ENCODE assay signal across 1 cellular context in the genomic region with DNA sequence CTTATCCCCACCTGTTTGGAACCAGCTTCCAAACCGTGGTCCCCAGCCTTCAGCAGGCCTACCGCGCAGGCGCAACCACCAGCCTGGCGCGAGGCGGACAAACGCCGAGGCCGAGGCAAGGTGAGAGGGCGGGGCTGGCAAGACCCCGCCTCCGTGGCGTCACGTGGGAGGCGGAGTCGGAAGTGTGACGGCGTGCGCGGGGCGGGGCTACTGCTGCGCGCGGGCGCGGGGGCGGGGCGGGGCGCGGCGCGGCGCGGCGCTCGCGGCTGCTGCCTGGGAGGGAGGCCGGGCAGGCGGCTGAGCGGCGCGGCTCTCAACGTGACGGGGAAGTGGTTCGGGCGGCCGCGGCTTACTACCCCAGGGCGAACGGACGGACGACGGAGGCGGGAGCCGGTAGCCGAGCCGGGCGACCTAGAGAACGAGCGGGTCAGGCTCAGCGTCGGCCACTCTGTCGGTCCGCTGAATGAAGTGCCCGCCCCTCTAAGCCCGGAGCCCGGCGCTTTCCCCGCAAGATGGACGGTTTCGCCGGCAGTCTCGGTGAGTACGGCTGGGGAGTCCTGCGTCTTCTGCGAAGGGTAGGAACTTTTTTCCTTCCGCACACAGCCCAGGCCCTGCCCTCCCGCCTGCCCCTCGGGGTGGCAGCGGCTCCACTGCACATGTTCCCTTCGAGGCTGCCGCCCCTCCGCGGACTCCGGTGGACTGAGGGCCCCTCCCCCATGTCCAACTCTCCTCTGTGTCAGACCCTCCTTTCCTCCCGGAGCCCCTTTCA.
TF ChIP-seq lines count a peak whose summit lies in the region.

A gene with protein sequence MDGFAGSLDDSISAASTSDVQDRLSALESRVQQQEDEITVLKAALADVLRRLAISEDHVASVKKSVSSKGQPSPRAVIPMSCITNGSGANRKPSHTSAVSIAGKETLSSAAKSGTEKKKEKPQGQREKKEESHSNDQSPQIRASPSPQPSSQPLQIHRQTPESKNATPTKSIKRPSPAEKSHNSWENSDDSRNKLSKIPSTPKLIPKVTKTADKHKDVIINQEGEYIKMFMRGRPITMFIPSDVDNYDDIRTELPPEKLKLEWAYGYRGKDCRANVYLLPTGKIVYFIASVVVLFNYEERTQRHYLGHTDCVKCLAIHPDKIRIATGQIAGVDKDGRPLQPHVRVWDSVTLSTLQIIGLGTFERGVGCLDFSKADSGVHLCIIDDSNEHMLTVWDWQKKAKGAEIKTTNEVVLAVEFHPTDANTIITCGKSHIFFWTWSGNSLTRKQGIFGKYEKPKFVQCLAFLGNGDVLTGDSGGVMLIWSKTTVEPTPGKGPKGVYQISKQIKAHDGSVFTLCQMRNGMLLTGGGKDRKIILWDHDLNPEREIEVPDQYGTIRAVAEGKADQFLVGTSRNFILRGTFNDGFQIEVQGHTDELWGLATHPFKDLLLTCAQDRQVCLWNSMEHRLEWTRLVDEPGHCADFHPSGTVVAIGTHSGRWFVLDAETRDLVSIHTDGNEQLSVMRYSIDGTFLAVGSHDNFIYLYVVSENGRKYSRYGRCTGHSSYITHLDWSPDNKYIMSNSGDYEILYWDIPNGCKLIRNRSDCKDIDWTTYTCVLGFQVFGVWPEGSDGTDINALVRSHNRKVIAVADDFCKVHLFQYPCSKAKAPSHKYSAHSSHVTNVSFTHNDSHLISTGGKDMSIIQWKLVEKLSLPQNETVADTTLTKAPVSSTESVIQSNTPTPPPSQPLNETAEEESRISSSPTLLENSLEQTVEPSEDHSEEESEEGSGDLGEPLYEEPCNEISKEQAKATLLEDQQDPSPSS (plus strand): TSS at position 254 of the 769 bp plus-strand sequence. CDS start 259 bp downstream, at position 513.

TF ChIP-seq in K562, 482 proteins besides CTCF, POLR2A, EP300 and RAD21 (continued from another document and continues in another):
- TF ChIP-seq HNRNPLL (IDR thresholded peaks at IDR 0.05; ENCODE audit: low read depth, low read length, poor library complexity, severe bottlenecking) (peak; percentile 65), POLR2B (IDR thresholded peaks at IDR 0.05; ENCODE audit: low read depth, partially characterized antibody) (peak; percentile 51), ZBTB2 (IDR thresholded peaks at IDR 0.05) (peak; percentile 83; the same call in 1 of the 2 replicates), PCBP1 (IDR thresholded peaks at IDR 0.05; ENCODE audit: low read depth, low read length, poor library complexity, severe bottlenecking) (peak; percentile 23), ESRRA (IDR thresholded peaks at IDR 0.05; ENCODE audit: borderline replicate concordance, low read depth) (peak; percentile 73; the same call in 1 of the 2 replicates), ZNF785 (CRISPR knock-in tag; IDR thresholded peaks at IDR 0.05) (no peak), HDAC1 (IDR thresholded peaks at IDR 0.05) (peak in 1 of 2 experiments; percentile 80; a peak in 2 of 4 replicates), CBX5 (IDR thresholded peaks at IDR 0.05; ENCODE audit: borderline replicate concordance, low read depth) (no peak), POLR2G (IDR thresholded peaks at IDR 0.05; ENCODE audit: low read depth, low read length) (peak; percentile 90), OTX1 (CRISPR knock-in tag; IDR thresholded peaks at IDR 0.05) (no peak), ZNF12 (CRISPR knock-in tag; IDR thresholded peaks at IDR 0.05) (0 out of 2 replicates have a peak, but pooled peaks have one; percentile 6), ZBTB1 (CRISPR knock-in tag; IDR thresholded peaks at IDR 0.05; ENCODE audit: borderline replicate concordance, low read depth) (0 out of 2 replicates have a peak, but pooled peaks have one; percentile 23), RAD51 (IDR thresholded peaks at IDR 0.05; ENCODE audit: borderline replicate concordance, low read depth) (peak; percentile 83; the same call in 1 of the 2 replicates), NCOA1 (IDR thresholded peaks at IDR 0.05; ENCODE audit: low read depth) (0 out of 2 replicates have a peak, but pooled peaks have one; percentile 20), MEF2A (IDR thresholded peaks at IDR 0.05; ENCODE audit: control insufficient read depth, low read depth, low read length) (no peak), ETV5 (CRISPR knock-in tag; IDR thresholded peaks at IDR 0.05; ENCODE audit: low read depth) (0 out of 2 replicates have a peak, but pooled peaks have one; percentile 42), ZNF431 (CRISPR knock-in tag; IDR thresholded peaks at IDR 0.05) (peak; percentile 55; the same call in 1 of the 2 replicates), BCOR (IDR thresholded peaks at IDR 0.05) (0 out of 2 replicates have a peak, but pooled peaks have one; percentile 51), CREM (IDR thresholded peaks at IDR 0.05; ENCODE audit: low read depth) (peak; percentile 91), NRF1 (conservative IDR thresholded peaks at IDR 0.05 in 1 of 2, IDR thresholded peaks at IDR 0.05 in 1 of 2) (peak; percentile 94 to 95), ARID2 (IDR thresholded peaks at IDR 0.05) (0 out of 2 replicates have a peak, but pooled peaks have one; percentile 26), BHLHE40 (IDR thresholded peaks at IDR 0.05; ENCODE audit: low read length) (peak; percentile 61; the same call in 1 of the 2 replicates), CREB1 (IDR thresholded peaks at IDR 0.05) (peak; percentile 82), CREB1 (CRISPR knock-in tag; IDR thresholded peaks at IDR 0.05) (peak; percentile 77), CREB3 (tag; conservative IDR thresholded peaks at IDR 0.05; ENCODE audit: low read depth) (0 out of 2 replicates have a peak, but pooled peaks have one; percentile 11), ZBTB7A (IDR thresholded peaks at IDR 0.05; ENCODE audit: borderline replicate concordance, control insufficient read depth, low read depth, low read length) (peak; percentile 67; the same call in 1 of the 2 replicates), YY1 (IDR thresholded peaks at IDR 0.05; ENCODE audit: borderline replicate concordance in 1 of 3, control insufficient read depth in 1 of 3, extremely low read depth in 1 of 3, insufficient read depth in 3 of 3, insufficient read length in 1 of 3, insufficient replicate concordance in 2 of 3, low read depth in 1 of 3, low read length in 2 of 3) (peak in 2 of 3 experiments; percentile 57 to 69), TAF1 (IDR thresholded peaks at IDR 0.05; ENCODE audit: control insufficient read depth, extremely low read depth, insufficient read depth, low read length, severe bottlenecking) (peak; percentile 45), ZFP91 (CRISPR knock-in tag; IDR thresholded peaks at IDR 0.05) (peak; percentile 17; the same call in 1 of the 2 replicates), USF1 (CRISPR knock-in tag; IDR thresholded peaks at IDR 0.05) (peak; percentile 94)
- TF ChIP-seq, protein P1, sequence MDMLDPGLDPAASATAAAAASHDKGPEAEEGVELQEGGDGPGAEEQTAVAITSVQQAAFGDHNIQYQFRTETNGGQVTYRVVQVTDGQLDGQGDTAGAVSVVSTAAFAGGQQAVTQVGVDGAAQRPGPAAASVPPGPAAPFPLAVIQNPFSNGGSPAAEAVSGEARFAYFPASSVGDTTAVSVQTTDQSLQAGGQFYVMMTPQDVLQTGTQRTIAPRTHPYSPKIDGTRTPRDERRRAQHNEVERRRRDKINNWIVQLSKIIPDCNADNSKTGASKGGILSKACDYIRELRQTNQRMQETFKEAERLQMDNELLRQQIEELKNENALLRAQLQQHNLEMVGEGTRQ (CRISPR knock-in tag; IDR thresholded peaks at IDR 0.05) = peak; percentile 93
- TF ChIP-seq, protein P2, sequence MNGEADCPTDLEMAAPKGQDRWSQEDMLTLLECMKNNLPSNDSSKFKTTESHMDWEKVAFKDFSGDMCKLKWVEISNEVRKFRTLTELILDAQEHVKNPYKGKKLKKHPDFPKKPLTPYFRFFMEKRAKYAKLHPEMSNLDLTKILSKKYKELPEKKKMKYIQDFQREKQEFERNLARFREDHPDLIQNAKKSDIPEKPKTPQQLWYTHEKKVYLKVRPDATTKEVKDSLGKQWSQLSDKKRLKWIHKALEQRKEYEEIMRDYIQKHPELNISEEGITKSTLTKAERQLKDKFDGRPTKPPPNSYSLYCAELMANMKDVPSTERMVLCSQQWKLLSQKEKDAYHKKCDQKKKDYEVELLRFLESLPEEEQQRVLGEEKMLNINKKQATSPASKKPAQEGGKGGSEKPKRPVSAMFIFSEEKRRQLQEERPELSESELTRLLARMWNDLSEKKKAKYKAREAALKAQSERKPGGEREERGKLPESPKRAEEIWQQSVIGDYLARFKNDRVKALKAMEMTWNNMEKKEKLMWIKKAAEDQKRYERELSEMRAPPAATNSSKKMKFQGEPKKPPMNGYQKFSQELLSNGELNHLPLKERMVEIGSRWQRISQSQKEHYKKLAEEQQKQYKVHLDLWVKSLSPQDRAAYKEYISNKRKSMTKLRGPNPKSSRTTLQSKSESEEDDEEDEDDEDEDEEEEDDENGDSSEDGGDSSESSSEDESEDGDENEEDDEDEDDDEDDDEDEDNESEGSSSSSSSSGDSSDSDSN (IDR thresholded peaks at IDR 0.05; ENCODE audit: borderline replicate concordance in 1 of 2, low read depth in 2 of 2, low read length in 2 of 2) = peak in 1 of 2 experiments; percentile 58; a peak in 1 of 4 replicates
- TF ChIP-seq, protein P3, sequence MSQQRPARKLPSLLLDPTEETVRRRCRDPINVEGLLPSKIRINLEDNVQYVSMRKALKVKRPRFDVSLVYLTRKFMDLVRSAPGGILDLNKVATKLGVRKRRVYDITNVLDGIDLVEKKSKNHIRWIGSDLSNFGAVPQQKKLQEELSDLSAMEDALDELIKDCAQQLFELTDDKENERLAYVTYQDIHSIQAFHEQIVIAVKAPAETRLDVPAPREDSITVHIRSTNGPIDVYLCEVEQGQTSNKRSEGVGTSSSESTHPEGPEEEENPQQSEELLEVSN (IDR thresholded peaks at IDR 0.05; ENCODE audit: borderline replicate concordance in 1 of 2, extremely low read depth in 1 of 2, insufficient read depth in 1 of 2, insufficient read length in 1 of 2, low read depth in 1 of 2, low read length in 1 of 2, poor library complexity in 1 of 2, severe bottlenecking in 1 of 2) = peak; percentile 86 to 96
- TF ChIP-seq, protein P4, sequence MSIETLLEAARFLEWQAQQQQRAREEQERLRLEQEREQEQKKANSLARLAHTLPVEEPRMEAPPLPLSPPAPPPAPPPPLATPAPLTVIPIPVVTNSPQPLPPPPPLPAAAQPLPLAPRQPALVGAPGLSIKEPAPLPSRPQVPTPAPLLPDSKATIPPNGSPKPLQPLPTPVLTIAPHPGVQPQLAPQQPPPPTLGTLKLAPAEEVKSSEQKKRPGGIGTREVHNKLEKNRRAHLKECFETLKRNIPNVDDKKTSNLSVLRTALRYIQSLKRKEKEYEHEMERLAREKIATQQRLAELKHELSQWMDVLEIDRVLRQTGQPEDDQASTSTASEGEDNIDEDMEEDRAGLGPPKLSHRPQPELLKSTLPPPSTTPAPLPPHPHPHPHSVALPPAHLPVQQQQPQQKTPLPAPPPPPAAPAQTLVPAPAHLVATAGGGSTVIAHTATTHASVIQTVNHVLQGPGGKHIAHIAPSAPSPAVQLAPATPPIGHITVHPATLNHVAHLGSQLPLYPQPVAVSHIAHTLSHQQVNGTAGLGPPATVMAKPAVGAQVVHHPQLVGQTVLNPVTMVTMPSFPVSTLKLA (conservative IDR thresholded peaks at IDR 0.05) = peak in 1 of 2 experiments; percentile 72; a peak in 3 of 4 replicates
